Comparison of ENCODE assay signal across 15 cellular contexts in the genomic region with DNA sequence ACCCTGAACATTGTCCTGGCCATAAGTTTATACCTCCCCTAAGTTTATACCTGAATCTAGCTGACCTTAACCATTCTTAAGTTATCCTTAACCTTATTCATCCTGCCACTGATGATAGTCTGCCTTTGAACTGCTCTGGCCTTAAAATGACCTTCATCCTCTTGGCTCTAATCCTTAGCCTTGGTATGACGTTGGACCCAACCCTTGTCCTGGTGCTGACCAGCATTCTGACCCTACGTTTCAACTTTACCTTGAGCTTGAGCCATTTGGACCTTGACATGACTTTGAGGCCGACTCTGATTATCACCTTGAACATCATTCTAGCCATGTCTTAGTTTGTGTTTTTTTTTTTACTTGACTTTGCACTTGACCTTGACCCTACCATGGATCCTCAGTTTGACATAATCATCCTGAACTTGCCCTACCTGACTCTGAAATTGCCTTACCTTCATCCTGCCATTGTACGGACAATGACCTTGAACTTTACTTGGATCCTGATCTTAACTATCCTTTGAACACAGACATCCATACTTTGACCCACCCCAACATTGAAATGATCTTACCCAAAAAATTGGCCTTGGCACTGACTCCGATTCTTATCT.
DNase-seq lines count a peak whose midpoint lies in the region; TF ChIP-seq lines count a peak whose summit lies in the region.
"Had no signal": no experiment of that assay in that cellular context is flagged by ENCODE, and none has a peak within 500 bp of the region (broad histone marks: within the 10 kb centered on the region; RNA-seq: fewer than 3 reads in every experiment).

No MANE protein-coding gene starts in this region.

- peaks cover 12% of the 10 kb centered on the region for H3K36me3 ChIP-seq in right atrium auricular region

- H3K4me3 Mint-ChIP-seq in activated T-helper 1 cell treated with anti-CD3 and anti-CD28 coated beads, Interleukin-12 subunit alpha, Interleukin-12 subunit beta, Interleukin-2, Interleukin-4 antibody, amounts not matched to agents 30 ng/mL and 10 ng/mL and 1 ng/mL, durations not matched to agents 14 hours and 24 hours and 36 hours = no peak overlapping the region
- no peak overlapping the region for H3K4me3 Mint-ChIP-seq in immature natural killer cell
- H3K4me3 Mint-ChIP-seq: CD14-positive monocyte had no signal

- DNase-seq in right atrium auricular region (ENCODE audit: low spot score) = no peak
- DNase-seq in cardiac septum (ENCODE audit: low spot score) = no peak
- no peak for DNase-seq in activated T-helper 1 cell treated with anti-CD3 and anti-CD28 coated beads, Interleukin-12 subunit alpha, Interleukin-12 subunit beta, Interleukin-2, Interleukin-4 antibody, amounts not matched to agents 30 ng/mL and 10 ng/mL and 1 ng/mL, durations not matched to agents 14 hours and 24 hours and 36 hours (ENCODE audit: low spot score)
- no peak for DNase-seq in immature natural killer cell
- no peak for DNase-seq in ACHN
- DNase-seq in nucleus accumbens (lab: John Stamatoyannopoulos, UW) = no peak
- DNase-seq in NCI-H2227 (lab: John Stamatoyannopoulos, UW; ENCODE audit: unreplicated experiment) = no peak
- DNase-seq: COR-L47, KG1, NCI-H1105 treated with DMSO at 0.1 percent for 48 hours, NCI-H1694, NCI-H226, NCI-H524, SIG-M5 had no signal

- no peak overlapping the region for H3K4me3 ChIP-seq in right atrium auricular region

- H3K36me3 Mint-ChIP-seq in activated T-helper 1 cell treated with anti-CD3 and anti-CD28 coated beads, Interleukin-12 subunit alpha, Interleukin-12 subunit beta, Interleukin-2, Interleukin-4 antibody, amounts not matched to agents 30 ng/mL and 10 ng/mL and 1 ng/mL, durations not matched to agents 14 hours and 24 hours and 36 hours (ENCODE audit: low read depth) = peaks cover 51% of the 10 kb centered on the region
- H3K36me3 Mint-ChIP-seq in immature natural killer cell = peaks cover 20 to 34% (median 25%) of the 10 kb centered on the region in 3 donors

- no peaks in the 10 kb centered on the region for H3K9me3 ChIP-seq in right atrium auricular region

- H3K27ac ChIP-seq in right atrium auricular region = peak overlapping the region; percentile 87 to 93

- H3K9me3 Mint-ChIP-seq in activated T-helper 1 cell treated with anti-CD3 and anti-CD28 coated beads, Interleukin-12 subunit alpha, Interleukin-12 subunit beta, Interleukin-2, Interleukin-4 antibody, amounts not matched to agents 30 ng/mL and 10 ng/mL and 1 ng/mL, durations not matched to agents 14 hours and 24 hours and 36 hours = no peaks in the 10 kb centered on the region
- no peaks in the 10 kb centered on the region for H3K9me3 Mint-ChIP-seq in immature natural killer cell
- H3K9me3 Mint-ChIP-seq: CD14-positive monocyte had no signal

- intact Hi-C loops in cardiac septum (cut with DNase I) = no loop called here
- intact Hi-C loops in activated T-helper 1 cell treated with anti-CD3 and anti-CD28 coated beads, Interleukin-12 subunit alpha, Interleukin-12 subunit beta, Interleukin-2, Interleukin-4 antibody, amounts not matched to agents 30 ng/mL and 10 ng/mL and 1 ng/mL, durations not matched to agents 14 hours and 24 hours and 36 hours (cut with micrococcal nuclease) = no loop called here

- no peak for TF ChIP-seq CTCF in right atrium auricular region (IDR thresholded peaks at IDR 0.05)

- H3K27me3 ChIP-seq in right atrium auricular region = no peaks in the 10 kb centered on the region

- in situ Hi-C loops in ACHN (cut with HindIII; ENCODE audit: low pct_ligation_motif_present, low pct_unique_long_range_greater_than_20kb, low sequenced_read_pairs) = no loop called here

- H3K27ac Mint-ChIP-seq in activated T-helper 1 cell treated with anti-CD3 and anti-CD28 coated beads, Interleukin-12 subunit alpha, Interleukin-12 subunit beta, Interleukin-2, Interleukin-4 antibody, amounts not matched to agents 30 ng/mL and 10 ng/mL and 1 ng/mL, durations not matched to agents 14 hours and 24 hours and 36 hours = peak overlapping the region; percentile 51
- H3K27ac Mint-ChIP-seq in immature natural killer cell = peak overlapping the region in 4 of 6 donors; percentile 13 to 67 (median 25)

- peaks cover 0 to 30% of the 10 kb centered on the region in 2 donors for H3K4me1 ChIP-seq in right atrium auricular region

- no peaks in the 10 kb centered on the region for H3K27me3 Mint-ChIP-seq in activated T-helper 1 cell treated with anti-CD3 and anti-CD28 coated beads, Interleukin-12 subunit alpha, Interleukin-12 subunit beta, Interleukin-2, Interleukin-4 antibody, amounts not matched to agents 30 ng/mL and 10 ng/mL and 1 ng/mL, durations not matched to agents 14 hours and 24 hours and 36 hours (ENCODE audit: insufficient read depth)
- peaks cover under 1 to 3% (median 2%) of the 10 kb centered on the region in 3 donors for H3K27me3 Mint-ChIP-seq in immature natural killer cell (ENCODE audit: low read depth in 3 of 3)

- peaks cover 9% of the 10 kb centered on the region for H3K4me1 Mint-ChIP-seq in activated T-helper 1 cell treated with anti-CD3 and anti-CD28 coated beads, Interleukin-12 subunit alpha, Interleukin-12 subunit beta, Interleukin-2, Interleukin-4 antibody, amounts not matched to agents 30 ng/mL and 10 ng/mL and 1 ng/mL, durations not matched to agents 14 hours and 24 hours and 36 hours (ENCODE audit: low read depth)
- H3K4me1 Mint-ChIP-seq in immature natural killer cell = peaks cover 4 to 15% of the 10 kb centered on the region in 2 donors
